ENCODE assay signal across 27 cellular contexts in genomic region chr3:184423567-184423966, GRCh38. TPM values are rescaled to one million over a fixed set of nuclear protein-coding genes. Genes with fewer than 3 reads are reported as not detected.
DNase-seq lines count a peak whose midpoint lies in the region; ATAC-seq and TF ChIP-seq lines count a peak whose summit lies in the region.
"Had no signal": no experiment of that assay in that cellular context is flagged by ENCODE, and none has a peak within 500 bp of the region (broad histone marks: within the 10 kb centered on the region; RNA-seq: fewer than 3 reads in every experiment).

No MANE protein-coding gene starts in this region.

- 74% methylated on average over 3 of the region's 3 CpGs for WGBS in mammary epithelial cell (ENCODE audit: low coverage, missing lambda C conversion rate)
- WGBS in prostate gland, result 92% methylated on average over 3 of the region's 3 CpGs

- H3K27ac ChIP-seq in mammary epithelial cell (ENCODE audit: insufficient read depth, low read depth, low read length) (no peak overlapping the region), prostate gland (no peak overlapping the region)
- H3K27ac ChIP-seq in naive thymus-derived CD4-positive, alpha-beta T cell (ENCODE audit: low read depth, low read length), result no peak overlapping the region
- H3K27ac ChIP-seq: GM23248, PC-9, RWPE1 had no signal

- BruUV-seq in mammary epithelial cell (replicated peaks; lab: Mats Ljungman, UMichigan) (no TSS peak), MCF 10A (replicated peaks; lab: Mats Ljungman, UMichigan) (no TSS peak)

- H3K36me3 Mint-ChIP-seq in MCF 10A (ENCODE audit: insufficient read depth, unreplicated experiment), result peaks cover 5% of the 10 kb centered on the region
- no peaks in the 10 kb centered on the region for H3K36me3 Mint-ChIP-seq in dendritic cell treated with granulocyte-macrophage colony-stimulating factor and Interleukin-4, amounts not matched to agents 40 ng/mL and 50 ng/mL, for 4 days (ENCODE audit: low read depth)
- H3K36me3 Mint-ChIP-seq in naive thymus-derived CD4-positive, alpha-beta T cell, result peaks cover 0 to 5% (median 0%) of the 10 kb centered on the region in 5 donors

- H3K9ac ChIP-seq in mammary epithelial cell (ENCODE audit: insufficient read depth, low read length), result no peak overlapping the region
- H3K9ac ChIP-seq: GM23248 had no signal

- intact Hi-C loops in mammary epithelial cell (cut with micrococcal nuclease), result no loop called here
- intact Hi-C loops in MCF 10A (cut with micrococcal nuclease), result no loop called here
- intact Hi-C loops in dendritic cell treated with granulocyte-macrophage colony-stimulating factor and Interleukin-4, amounts not matched to agents 40 ng/mL and 50 ng/mL, for 4 days (cut with micrococcal nuclease), result no loop called here
- intact Hi-C loops in naive thymus-derived CD4-positive, alpha-beta T cell (cut with micrococcal nuclease), result no loop called here
- intact Hi-C loops in prostate gland (cut with DNase I), result loop anchor here (5.0 kb wide), 1 partner anchor 89 kb away; no protein-coding TSS in a partner anchor

- H3K4me1 ChIP-seq in mammary epithelial cell (ENCODE audit: insufficient read depth, low read length) (peaks cover 5% of the 10 kb centered on the region), prostate gland (replicated peaks) (no peaks in the 10 kb centered on the region)
- H3K4me1 ChIP-seq in naive thymus-derived CD4-positive, alpha-beta T cell (ENCODE audit: control insufficient read depth in 2 of 2, insufficient read depth in 2 of 2, low read length in 2 of 2), result no peaks in the 10 kb centered on the region
- H3K4me1 ChIP-seq: HAP-1 had no signal

- CTCF ChIA-PET in mammary epithelial cell (lab: Charles Lee; ENCODE audit: low non-redundant PET), result no interaction called here
- CTCF ChIA-PET in MCF 10A (lab: Yijun Ruan, JAX), result interaction anchor here (0.7 to 2.5 kb wide), 5 partner anchors 45 to 120 kb away, joined by 3 to 20 read pairs (median 7); no protein-coding TSS in a partner anchor
- CTCF ChIA-PET in naive thymus-derived CD4-positive, alpha-beta T cell (lab: Charles Lee), result interaction anchor here (0.6 to 0.9 kb wide), 3 partner anchors 28 to 120 kb away, joined by 3 to 4 read pairs (median 3); no protein-coding TSS in a partner anchor

- H3K36me3 ChIP-seq in mammary epithelial cell (ENCODE audit: insufficient read depth, low read length), result no peaks in the 10 kb centered on the region
- no peaks in the 10 kb centered on the region for H3K36me3 ChIP-seq in naive thymus-derived CD4-positive, alpha-beta T cell (ENCODE audit: control insufficient read depth in 2 of 3, insufficient read depth in 3 of 3, low read length in 3 of 3)
- no peaks in the 10 kb centered on the region for H3K36me3 ChIP-seq in prostate gland
- H3K36me3 ChIP-seq: HAP-1, MG63 had no signal

- no peak for TF ChIP-seq CTCF in mammary epithelial cell (conservative IDR thresholded peaks at IDR 0.05 in 1 of 2, IDR thresholded peaks at IDR 0.05 in 1 of 2; ENCODE audit: extremely low read depth in 1 of 2, insufficient read depth in 1 of 2, low read depth in 1 of 2, low read length in 2 of 2)
- TF ChIP-seq CTCF in MCF 10A (IDR thresholded peaks at IDR 0.05; ENCODE audit: unreplicated experiment), result no peak
- TF ChIP-seq CTCF in prostate gland (IDR thresholded peaks at IDR 0.05), result no peak

- dilution Hi-C loops in mammary epithelial cell (cut with HindIII; ENCODE audit: low sequenced_read_pairs), result loop anchor here (5.0 kb wide), 3 partner anchors 44 to 74 kb away; no protein-coding TSS in a partner anchor

- H3K4me1 Mint-ChIP-seq in MCF 10A (ENCODE audit: insufficient read depth, unreplicated experiment), result peaks cover 10% of the 10 kb centered on the region
- peaks cover 11% of the 10 kb centered on the region for H3K4me1 Mint-ChIP-seq in dendritic cell treated with granulocyte-macrophage colony-stimulating factor and Interleukin-4, amounts not matched to agents 40 ng/mL and 50 ng/mL, for 4 days (ENCODE audit: low read depth)
- no peaks in the 10 kb centered on the region for H3K4me1 Mint-ChIP-seq in naive thymus-derived CD4-positive, alpha-beta T cell
- H3K4me1 Mint-ChIP-seq: IgD-negative memory B cell had no signal

- ATAC-seq in naive thymus-derived CD4-positive, alpha-beta T cell, result peak; percentile 29
- ATAC-seq in HG03095 (IDR thresholded peaks at IDR 0.05; ENCODE audit: unreplicated experiment), result no peak
- ATAC-seq in HG03378 (IDR thresholded peaks at IDR 0.05; ENCODE audit: unreplicated experiment), result no peak
- ATAC-seq: SK-N-SH treated with all-trans-retinoic acid at 6 μM for 48 hours had no signal

- POLR2A ChIA-PET in MCF 10A (lab: Yijun Ruan, JAX), result interaction anchor here (1.3 kb wide), 1 partner anchor 89 kb away, joined by 3 read pairs; no protein-coding TSS in a partner anchor
- POLR2A ChIA-PET in naive thymus-derived CD4-positive, alpha-beta T cell (lab: Charles Lee), result no interaction called here

- H3K27me3 ChIP-seq in mammary epithelial cell (ENCODE audit: insufficient read depth, low read length) (peaks cover 3% of the 10 kb centered on the region), prostate gland (replicated peaks; ENCODE audit: insufficient read depth) (no peaks in the 10 kb centered on the region)
- no peaks in the 10 kb centered on the region for H3K27me3 ChIP-seq in naive thymus-derived CD4-positive, alpha-beta T cell (ENCODE audit: control insufficient read depth in 2 of 2, insufficient read depth in 2 of 2, low read length in 2 of 2)
- H3K27me3 ChIP-seq: MG63 had no signal

- peaks cover 12% of the 10 kb centered on the region for H3K9me3 Mint-ChIP-seq in MCF 10A (ENCODE audit: unreplicated experiment)
- H3K9me3 Mint-ChIP-seq in dendritic cell treated with granulocyte-macrophage colony-stimulating factor and Interleukin-4, amounts not matched to agents 40 ng/mL and 50 ng/mL, for 4 days, result peaks cover 9% of the 10 kb centered on the region
- peaks cover 0 to 2% (median 0%) of the 10 kb centered on the region in 11 donors for H3K9me3 Mint-ChIP-seq in naive thymus-derived CD4-positive, alpha-beta T cell

- H3K79me2 ChIP-seq in mammary epithelial cell (ENCODE audit: insufficient read depth, low read length), result no peaks in the 10 kb centered on the region

- no peak overlapping the region for H3K4me3 Mint-ChIP-seq in MCF 10A (ENCODE audit: unreplicated experiment)
- H3K4me3 Mint-ChIP-seq in dendritic cell treated with granulocyte-macrophage colony-stimulating factor and Interleukin-4, amounts not matched to agents 40 ng/mL and 50 ng/mL, for 4 days, result no peak overlapping the region
- H3K4me3 Mint-ChIP-seq in naive thymus-derived CD4-positive, alpha-beta T cell, result no peak overlapping the region

- no peak overlapping the region for H3K27ac Mint-ChIP-seq in MCF 10A (ENCODE audit: low read depth, unreplicated experiment)
- H3K27ac Mint-ChIP-seq in dendritic cell treated with granulocyte-macrophage colony-stimulating factor and Interleukin-4, amounts not matched to agents 40 ng/mL and 50 ng/mL, for 4 days, result peak overlapping the region; percentile 67
- H3K27ac Mint-ChIP-seq in naive thymus-derived CD4-positive, alpha-beta T cell, result peak overlapping the region in 1 of 9 donors; percentile 16

- no peak for TF ChIP-seq POLR2A in prostate gland (IDR thresholded peaks at IDR 0.05)

- H3K9me3 ChIP-seq in mammary epithelial cell (replicated peaks; ENCODE audit: insufficient read depth, low read length), result no peaks in the 10 kb centered on the region
- H3K9me3 ChIP-seq in naive thymus-derived CD4-positive, alpha-beta T cell (ENCODE audit: control insufficient read depth in 2 of 3, low read length in 3 of 3), result no peaks in the 10 kb centered on the region
- H3K9me3 ChIP-seq in prostate gland, result no peaks in the 10 kb centered on the region
- H3K9me3 ChIP-seq: MG63 had no signal

- DNase-seq in mammary epithelial cell, result peak; percentile 15
- no peak for DNase-seq in MCF 10A (ENCODE audit: unreplicated experiment)
- DNase-seq in NOMO-1 (lab: John Stamatoyannopoulos, UW; ENCODE audit: unreplicated experiment in 2 of 2), result peak; percentile 55 to 78
- DNase-seq in naive thymus-derived CD4-positive, alpha-beta T cell, result no peak
- no peak for DNase-seq in prostate gland (ENCODE audit: low spot score)
- DNase-seq: AML-193, C1 segment of cervical spinal cord, DMS53, GDM1, GM23248, Kasumi-1, MG63, NCI-H1105 treated with DMSO at 0.1 percent for 48 hours, NCI-H2029 treated with DMSO at 0.1 percent for 48 hours, NCI-H226, NCI-H510A treated with DMSO at 0.1 percent for 48 hours, NCI-H774, SHP77 treated with DMSO at 0.1 percent for 48 hours had no signal

- H2AFZ ChIP-seq in mammary epithelial cell (ENCODE audit: low read depth, low read length), result no peak overlapping the region
- H2AFZ ChIP-seq: GM23248, PC-9 had no signal

- in situ Hi-C loops in mammary epithelial cell (cut with MboI; ENCODE audit: low sequenced_read_pairs in 2 of 2), result loop anchor here in 1 of 2 donors (5.0 kb wide), 1 partner anchor 39 kb away; no protein-coding TSS in a partner anchor

- H3K4me3 ChIP-seq in mammary epithelial cell (replicated peaks in 1 of 3; ENCODE audit: insufficient read depth in 1 of 3, low read depth in 2 of 3, low read length in 3 of 3) (no peak overlapping the region), prostate gland (no peak overlapping the region)
- H3K4me3 ChIP-seq in naive thymus-derived CD4-positive, alpha-beta T cell (ENCODE audit: low read length), result no peak overlapping the region
- H3K4me3 ChIP-seq: GM23248, HAP-1, MG63, PC-9 had no signal

- peaks cover 16% of the 10 kb centered on the region for H3K27me3 Mint-ChIP-seq in MCF 10A (ENCODE audit: insufficient read depth, unreplicated experiment)
- peaks cover under 1% of the 10 kb centered on the region for H3K27me3 Mint-ChIP-seq in dendritic cell treated with granulocyte-macrophage colony-stimulating factor and Interleukin-4, amounts not matched to agents 40 ng/mL and 50 ng/mL, for 4 days
- H3K27me3 Mint-ChIP-seq in naive thymus-derived CD4-positive, alpha-beta T cell, result peaks cover 5 to 24% (median 13%) of the 10 kb centered on the region in 5 donors

- no peak overlapping the region for H3K4me2 ChIP-seq in mammary epithelial cell (ENCODE audit: insufficient read depth, low read depth, low read length)
- H3K4me2 ChIP-seq: PC-9 had no signal

- H4K20me1 ChIP-seq in mammary epithelial cell (ENCODE audit: insufficient read depth, low read length), result no peaks in the 10 kb centered on the region

RNA-seq across cellular contexts. Expression of gene CHRD, which starts 43.7 kb away (rescaled TPM):
- total RNA-seq in mammary epithelial cell (not detected), MCF 10A (2022) (not detected in 2 replicates), prostate gland (1 to 10 TPM; 2.5 to 8.0 TPM)
- not detected for polyA plus RNA-seq in mammary epithelial cell
- not detected for polyA minus RNA-seq in mammary epithelial cell
- total RNA-seq in naive thymus-derived CD4-positive, alpha-beta T cell, result not detected
- polyA plus RNA-seq in naive thymus-derived CD4-positive, alpha-beta T cell, result not detected
- total RNA-seq: PC-9 had no signal
- polyA plus RNA-seq: IgD-negative memory B cell had no signal

RNA-seq across cellular contexts. Expression of gene THPO, which starts 45.6 kb away (rescaled TPM):
- not detected for total RNA-seq in mammary epithelial cell
- not detected for polyA plus RNA-seq in mammary epithelial cell
- polyA minus RNA-seq in mammary epithelial cell, result not detected
- total RNA-seq in MCF 10A (2022), result not detected in 2 replicates
- not detected for total RNA-seq in naive thymus-derived CD4-positive, alpha-beta T cell
- polyA plus RNA-seq in naive thymus-derived CD4-positive, alpha-beta T cell, result not detected
- total RNA-seq in prostate gland, result not detected
- total RNA-seq: GM23248, PC-9 had no signal
- polyA plus RNA-seq: AG04450, GM23248 had no signal

Comparison
In these comparisons a context has a peak if more than half of its experiments do, and no peak if none do; other contexts are left out.
1. DNase-seq: peak in mammary epithelial cell (single experiment) and NOMO-1 (2 of 2); none in MCF 10A (single experiment), naive thymus-derived CD4-positive, alpha-beta T cell (0 of 9) and prostate gland (single experiment).